ENCODE assay signal across 20 cellular contexts in the genomic region with DNA sequence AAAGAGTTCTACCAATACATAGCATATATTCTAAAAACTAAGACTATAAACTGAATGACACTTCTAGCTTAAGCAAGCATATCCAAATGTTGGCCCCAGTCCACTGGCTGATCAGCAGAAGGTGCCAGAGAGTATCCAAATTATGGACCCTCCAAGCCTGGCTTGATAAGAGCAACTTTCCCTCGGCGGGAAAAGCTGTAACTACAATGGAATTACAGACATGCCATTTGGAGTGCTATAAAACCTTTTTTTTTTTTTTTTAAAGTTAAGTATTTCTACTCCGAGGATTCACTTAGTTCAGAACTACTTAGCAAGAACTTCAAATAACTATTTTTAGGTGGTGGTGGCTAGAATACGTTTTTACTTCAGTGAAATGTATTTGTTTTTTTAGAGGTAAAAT.
DNase-seq lines count a peak whose midpoint lies in the region; ATAC-seq and TF ChIP-seq lines count a peak whose summit lies in the region.
"Had no signal": no experiment of that assay in that cellular context is flagged by ENCODE, and none has a peak within 500 bp of the region (broad histone marks: within the 10 kb centered on the region; RNA-seq: fewer than 3 reads in every experiment).

No MANE protein-coding gene starts in this region.

- no peak overlapping the region for H3K9ac ChIP-seq in muscle layer of colon (ENCODE audit: low read length)

- no peaks in the 10 kb centered on the region for H3F3A ChIP-seq in GM23338 (replicated peaks; ENCODE audit: low read depth)

- H3K36me3 Mint-ChIP-seq in GM23338 (ENCODE audit: low read depth) (no peaks in the 10 kb centered on the region), chondrocyte (ENCODE audit: low read depth) (no peaks in the 10 kb centered on the region)
- H3K36me3 Mint-ChIP-seq: CD4-positive, CD25-positive, alpha-beta regulatory T cell had no signal

- H3K9me3 ChIP-seq in muscle layer of colon (ENCODE audit: low read length) (no peaks in the 10 kb centered on the region), thoracic aorta (no peaks in the 10 kb centered on the region)

- in situ Hi-C loops in KBM-7 (cut with MboI; ENCODE audit: low pct_unique_long_range_greater_than_20kb, low sequenced_read_pairs): no loop called here

- H3K4me1 Mint-ChIP-seq in GM23338 (peaks cover 53% of the 10 kb centered on the region), chondrocyte (ENCODE audit: low read depth) (peaks cover 49% of the 10 kb centered on the region)
- H3K4me1 Mint-ChIP-seq: CD4-positive, CD25-positive, alpha-beta regulatory T cell had no signal

- no peak overlapping the region for H3K4me3 ChIP-seq in GM23338
- peak overlapping the region; percentile 2 to 32 for H3K4me3 ChIP-seq in muscle layer of colon (ENCODE audit: low read depth in 1 of 2, low read length in 2 of 2)
- peak overlapping the region; percentile 68 for H3K4me3 ChIP-seq in thoracic aorta
- H3K4me3 ChIP-seq: GM12878 had no signal

- TF ChIP-seq CTCF in GM23338 (conservative IDR thresholded peaks at IDR 0.05; ENCODE audit: low read depth in 2 of 2) (no peak), chondrocyte (IDR thresholded peaks at IDR 0.05) (no peak), thoracic aorta (IDR thresholded peaks at IDR 0.05) (no peak)

- H3K27me3 Mint-ChIP-seq in GM23338 (ENCODE audit: insufficient read depth, low read depth, poor library complexity) (peaks cover 7% of the 10 kb centered on the region), chondrocyte (ENCODE audit: low read depth) (no peaks in the 10 kb centered on the region)
- H3K27me3 Mint-ChIP-seq: activated naive CD8-positive, alpha-beta T cell treated with anti-CD3 and anti-CD28 coated beads, Interleukin-2, amount 50 U/mL, for 24 hours; CD4-positive, CD25-positive, alpha-beta regulatory T cell had no signal

- DNase-seq in GM23338 (ENCODE audit: low spot score): peak; percentile 35
- no peak for DNase-seq in chondrocyte (ENCODE audit: low spot score)
- no peak for DNase-seq in thoracic aorta (ENCODE audit: low spot score)
- no peak for DNase-seq in activated effector memory CD4-positive, alpha-beta T cell treated with Interleukin-2 at 50 U/mL for 16 hours
- no peak for DNase-seq in KBM-7
- no peak for DNase-seq in stimulated activated CD4-positive, alpha-beta T cell treated with anti-CD3 and anti-CD28 coated beads, Interleukin-4, amount 100 ng/mL, for 1 hour
- DNase-seq: activated CD4-positive, alpha-beta T cell treated with anti-CD3 and anti-CD28 coated beads, Interleukin-2, amount 50 U/mL, for 48 hours; activated naive CD8-positive, alpha-beta T cell treated with anti-CD3 and anti-CD28 coated beads, Interleukin-2, amount 50 U/mL, for 24 hours; activated T-cell treated with anti-CD3 and anti-CD28 coated beads, Interleukin-2, amount 50 U/mL, for 4 hours; CD4-positive, CD25-positive, alpha-beta regulatory T cell; DND-41; hypothalamus; KG1; left colon; NCI-H1417; NCI-H345; stimulated activated naive CD8-positive, alpha-beta T cell treated with anti-CD3 and anti-CD28 coated beads, Interleukin-15, Interleukin-2, amounts not matched to agents 100 U/mL and 50 U/mL, for 24 hours had no signal

- no peaks in the 10 kb centered on the region for H3K9me2 ChIP-seq in GM23338 (ENCODE audit: insufficient read depth)

- H3K79me2 ChIP-seq in GM23338 (replicated peaks; ENCODE audit: insufficient read depth): peaks cover 68% of the 10 kb centered on the region

- no peak overlapping the region for H3K4me3 Mint-ChIP-seq in GM23338
- H3K4me3 Mint-ChIP-seq in chondrocyte (ENCODE audit: unreplicated experiment): peak overlapping the region; percentile 65
- H3K4me3 Mint-ChIP-seq: activated naive CD8-positive, alpha-beta T cell treated with anti-CD3 and anti-CD28 coated beads, Interleukin-2, amount 50 U/mL, for 24 hours; activated T-cell treated with anti-CD3 and anti-CD28 coated beads, Interleukin-2, amount 50 U/mL, for 4 hours; CD4-positive, CD25-positive, alpha-beta regulatory T cell had no signal

- H3K27ac Mint-ChIP-seq in GM23338: no peak overlapping the region
- peak overlapping the region; percentile 65 for H3K27ac Mint-ChIP-seq in chondrocyte (ENCODE audit: unreplicated experiment)
- H3K27ac Mint-ChIP-seq: activated naive CD8-positive, alpha-beta T cell treated with anti-CD3 and anti-CD28 coated beads, Interleukin-2, amount 50 U/mL, for 24 hours; CD4-positive, CD25-positive, alpha-beta regulatory T cell had no signal

- peaks cover 40% of the 10 kb centered on the region for H3K4me1 ChIP-seq in GM23338 (ENCODE audit: insufficient read depth)
- peaks cover 21% of the 10 kb centered on the region for H3K4me1 ChIP-seq in muscle layer of colon (ENCODE audit: insufficient read depth, low read length)
- H3K4me1 ChIP-seq in thoracic aorta (ENCODE audit: control insufficient read depth in 1 of 2, low read depth in 2 of 2): peaks cover 31 to 57% of the 10 kb centered on the region in 2 donors

- H4K20me1 ChIP-seq in GM23338 (replicated peaks; ENCODE audit: insufficient read depth): no peaks in the 10 kb centered on the region

- H3K27me3 ChIP-seq in GM23338 (ENCODE audit: insufficient read depth) (no peaks in the 10 kb centered on the region), muscle layer of colon (ENCODE audit: control insufficient read depth in 1 of 2, insufficient read depth in 2 of 2, low read length in 2 of 2) (no peaks in the 10 kb centered on the region), thoracic aorta (replicated peaks; ENCODE audit: insufficient read depth) (no peaks in the 10 kb centered on the region)

- H3K9me3 Mint-ChIP-seq in GM23338 (no peaks in the 10 kb centered on the region), chondrocyte (ENCODE audit: low read depth) (no peaks in the 10 kb centered on the region)
- H3K9me3 Mint-ChIP-seq: activated naive CD8-positive, alpha-beta T cell treated with anti-CD3 and anti-CD28 coated beads, Interleukin-2, amount 50 U/mL, for 24 hours; activated T-cell treated with anti-CD3 and anti-CD28 coated beads, Interleukin-2, amount 50 U/mL, for 4 hours; CD4-positive, CD25-positive, alpha-beta regulatory T cell had no signal

- H3K36me3 ChIP-seq in GM23338 (ENCODE audit: insufficient read depth) (no peaks in the 10 kb centered on the region), muscle layer of colon (ENCODE audit: insufficient read depth, low read length) (no peaks in the 10 kb centered on the region), thoracic aorta (no peaks in the 10 kb centered on the region)

- ATAC-seq in GM23338: no peak
- no peak for ATAC-seq in thoracic aorta (ENCODE audit: insufficient number of reproducible peaks, low FRiP score, low read depth)
- ATAC-seq in GM21723 (IDR thresholded peaks at IDR 0.05; ENCODE audit: unreplicated experiment): no peak
- ATAC-seq: activated naive CD8-positive, alpha-beta T cell treated with anti-CD3 and anti-CD28 coated beads, Interleukin-2, amount 50 U/mL, for 24 hours; activated T-cell treated with anti-CD3 and anti-CD28 coated beads, Interleukin-2, amount 50 U/mL, for 4 hours; GM12878; left colon; stimulated activated naive CD8-positive, alpha-beta T cell treated with anti-CD3 and anti-CD28 coated beads, Interleukin-15, Interleukin-2, amounts not matched to agents 100 U/mL and 50 U/mL, for 24 hours had no signal

- H2AFZ ChIP-seq in GM23338: no peak overlapping the region

- H3K4me2 ChIP-seq in GM23338: 0 out of 2 replicates have a peak overlapping the region, but pooled peaks have one; percentile 9

- no peak overlapping the region for H3K27ac ChIP-seq in GM23338 (ENCODE audit: low read depth)
- H3K27ac ChIP-seq in muscle layer of colon (ENCODE audit: low read depth, low read length): no peak overlapping the region
- H3K27ac ChIP-seq in thoracic aorta: peak overlapping the region in 1 of 2 donors; percentile 61

TF ChIP-seq in GM23338, 12 proteins besides CTCF, POLR2A, EP300 and RAD21:
- TF ChIP-seq, protein P1, sequence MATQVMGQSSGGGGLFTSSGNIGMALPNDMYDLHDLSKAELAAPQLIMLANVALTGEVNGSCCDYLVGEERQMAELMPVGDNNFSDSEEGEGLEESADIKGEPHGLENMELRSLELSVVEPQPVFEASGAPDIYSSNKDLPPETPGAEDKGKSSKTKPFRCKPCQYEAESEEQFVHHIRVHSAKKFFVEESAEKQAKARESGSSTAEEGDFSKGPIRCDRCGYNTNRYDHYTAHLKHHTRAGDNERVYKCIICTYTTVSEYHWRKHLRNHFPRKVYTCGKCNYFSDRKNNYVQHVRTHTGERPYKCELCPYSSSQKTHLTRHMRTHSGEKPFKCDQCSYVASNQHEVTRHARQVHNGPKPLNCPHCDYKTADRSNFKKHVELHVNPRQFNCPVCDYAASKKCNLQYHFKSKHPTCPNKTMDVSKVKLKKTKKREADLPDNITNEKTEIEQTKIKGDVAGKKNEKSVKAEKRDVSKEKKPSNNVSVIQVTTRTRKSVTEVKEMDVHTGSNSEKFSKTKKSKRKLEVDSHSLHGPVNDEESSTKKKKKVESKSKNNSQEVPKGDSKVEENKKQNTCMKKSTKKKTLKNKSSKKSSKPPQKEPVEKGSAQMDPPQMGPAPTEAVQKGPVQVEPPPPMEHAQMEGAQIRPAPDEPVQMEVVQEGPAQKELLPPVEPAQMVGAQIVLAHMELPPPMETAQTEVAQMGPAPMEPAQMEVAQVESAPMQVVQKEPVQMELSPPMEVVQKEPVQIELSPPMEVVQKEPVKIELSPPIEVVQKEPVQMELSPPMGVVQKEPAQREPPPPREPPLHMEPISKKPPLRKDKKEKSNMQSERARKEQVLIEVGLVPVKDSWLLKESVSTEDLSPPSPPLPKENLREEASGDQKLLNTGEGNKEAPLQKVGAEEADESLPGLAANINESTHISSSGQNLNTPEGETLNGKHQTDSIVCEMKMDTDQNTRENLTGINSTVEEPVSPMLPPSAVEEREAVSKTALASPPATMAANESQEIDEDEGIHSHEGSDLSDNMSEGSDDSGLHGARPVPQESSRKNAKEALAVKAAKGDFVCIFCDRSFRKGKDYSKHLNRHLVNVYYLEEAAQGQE (IDR thresholded peaks at IDR 0.05; ENCODE audit: unreplicated experiment): no peak
